1 cellular context compared by ENCODE assay signal in the genomic region with DNA sequence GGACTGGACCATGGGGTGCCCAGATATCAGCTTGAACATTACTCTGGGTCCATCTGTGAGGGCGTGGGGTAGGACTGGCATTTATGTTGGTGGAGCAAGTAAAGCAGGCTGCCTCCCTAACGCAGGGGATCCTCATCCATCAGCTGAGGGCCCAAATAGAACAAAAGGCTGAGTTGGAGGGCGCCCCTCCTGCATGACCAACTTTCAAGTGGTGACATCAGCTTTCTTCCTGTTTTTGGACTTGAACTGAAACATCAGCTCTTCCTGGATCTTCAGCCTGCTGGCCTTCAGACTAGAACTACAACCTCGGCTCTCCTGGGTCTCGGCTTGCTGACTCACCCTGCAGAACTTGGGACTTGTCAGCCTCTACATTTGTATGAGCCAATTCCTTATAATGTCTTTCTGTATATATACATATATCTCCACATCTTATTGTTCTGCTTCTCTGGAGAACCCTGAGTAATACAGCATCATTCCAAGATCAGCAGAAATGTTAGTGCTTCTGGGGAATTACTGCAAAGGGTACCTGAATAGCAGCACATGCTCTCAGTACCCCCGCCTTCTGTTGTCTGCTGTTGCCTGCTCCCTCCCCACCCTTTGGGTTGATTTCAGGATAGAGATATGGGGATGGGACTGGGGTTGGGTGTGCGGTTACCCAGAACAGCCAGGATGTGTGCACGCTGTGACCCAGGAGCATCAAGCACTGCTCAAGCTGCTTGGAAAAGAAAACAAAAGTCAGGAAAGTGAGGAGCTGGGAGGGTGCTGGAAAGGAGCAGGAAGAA.
TF ChIP-seq lines count a peak whose summit lies in the region.

No MANE protein-coding gene starts in this region.

TF ChIP-seq in GM12878, 131 proteins besides CTCF, POLR2A, EP300 and RAD21:
- TF ChIP-seq SREBF2 (IDR thresholded peaks at IDR 0.05; ENCODE audit: low read length) (no peak), ETV6 (conservative IDR thresholded peaks at IDR 0.05 in 1 of 2, IDR thresholded peaks at IDR 0.05 in 1 of 2; ENCODE audit: borderline replicate concordance in 1 of 2, low read depth in 1 of 2) (0 out of 4 replicates have a peak, but pooled peaks of 1 of the 2 experiments have one; percentile 25), CHD4 (IDR thresholded peaks at IDR 0.05) (no peak), ZNF622 (IDR thresholded peaks at IDR 0.05) (no peak), SUZ12 (IDR thresholded peaks at IDR 0.05; ENCODE audit: unreplicated experiment) (no peak), SMAD1 (IDR thresholded peaks at IDR 0.05; ENCODE audit: low read depth, partially characterized antibody) (no peak), RB1 (IDR thresholded peaks at IDR 0.05; ENCODE audit: borderline replicate concordance) (no peak)
